Comparison of ENCODE assay signal across 8 cellular contexts in the genomic region with DNA sequence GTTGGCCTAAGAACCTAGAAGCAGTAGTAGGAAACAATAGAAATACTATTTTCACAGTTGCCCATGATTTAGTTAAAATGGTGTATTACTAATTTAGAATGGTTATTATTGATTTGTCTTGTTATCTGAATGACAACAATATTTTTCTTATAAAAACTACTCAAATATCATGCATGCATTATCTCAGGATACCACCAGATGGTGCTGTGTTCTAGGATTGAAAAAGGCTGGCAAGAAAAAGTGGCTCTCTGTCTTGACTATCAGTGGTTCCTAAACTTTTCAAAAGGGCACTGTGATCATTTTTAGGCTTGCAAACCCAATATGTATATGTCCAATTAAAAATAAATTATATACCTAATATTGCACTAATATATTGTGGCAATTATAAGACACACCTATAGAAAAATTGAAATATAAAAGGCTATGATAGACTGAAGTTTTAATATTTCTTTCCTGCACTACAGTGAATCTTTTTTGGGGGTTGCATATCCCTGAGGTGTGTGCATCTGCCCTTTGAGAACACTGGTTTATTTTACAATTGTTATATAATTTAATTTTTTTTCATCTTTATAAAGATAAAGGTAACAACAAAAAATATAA.
A peak's percentile ranks its signal among the peaks of the same experiment; 100 is the strongest.
DNase-seq lines count a peak whose midpoint lies in the region; ATAC-seq and TF ChIP-seq lines count a peak whose summit lies in the region.

No MANE protein-coding gene starts in this region.

- intact Hi-C loops in thyroid gland (cut with DNase I): loop anchor here (10.0 kb wide), 1 partner anchor 95 kb away; no protein-coding TSS in a partner anchor

- H3K36me3 ChIP-seq in gastroesophageal sphincter (no peaks in the 10 kb centered on the region), thyroid gland (no peaks in the 10 kb centered on the region)

- TF ChIP-seq EP300 in gastroesophageal sphincter (IDR thresholded peaks at IDR 0.05): no peak

- H3K4me3 ChIP-seq in gastroesophageal sphincter (no peak overlapping the region), thyroid gland (replicated peaks in 1 of 3) (no peak overlapping the region)

- no peak overlapping the region for H3K27ac Mint-ChIP-seq in stimulated activated naive B cell treated with anti-CD40 and anti-IgM and Interleukin-4, amounts not matched to agents 10 μg/mL and 1 μg/mL and 100 μg/mL, for 72 hours

- no peaks in the 10 kb centered on the region for H3K4me1 ChIP-seq in gastroesophageal sphincter
- H3K4me1 ChIP-seq in thyroid gland: peaks cover 32% of the 10 kb centered on the region in 2 donors

- H3K36me3 Mint-ChIP-seq in stimulated activated naive B cell treated with anti-CD40 and anti-IgM and Interleukin-4, amounts not matched to agents 10 μg/mL and 1 μg/mL and 100 μg/mL, for 72 hours: no peaks in the 10 kb centered on the region

- H3K9me3 ChIP-seq in gastroesophageal sphincter (no peaks in the 10 kb centered on the region), thyroid gland (no peaks in the 10 kb centered on the region)

- H3K4me1 Mint-ChIP-seq in stimulated activated naive B cell treated with anti-CD40 and anti-IgM and Interleukin-4, amounts not matched to agents 10 μg/mL and 1 μg/mL and 100 μg/mL, for 72 hours: no peaks in the 10 kb centered on the region

- H3K27ac ChIP-seq in gastroesophageal sphincter (no peak overlapping the region), thyroid gland (no peak overlapping the region)

- no peak overlapping the region for H3K4me3 Mint-ChIP-seq in stimulated activated naive B cell treated with anti-CD40 and anti-IgM and Interleukin-4, amounts not matched to agents 10 μg/mL and 1 μg/mL and 100 μg/mL, for 72 hours

- peak; percentile 10 for DNase-seq in stimulated activated CD8-positive, alpha-beta memory T cell treated with anti-CD3 and anti-CD28 coated beads, Interleukin-12 subunit alpha, Interleukin-12 subunit beta, amount 100 ng/mL, for 1 hour (ENCODE audit: low read depth)
- DNase-seq in stimulated activated CD8-positive, alpha-beta memory T cell treated with anti-CD3 and anti-CD28 coated beads, Interleukin-4, amount 100 ng/mL, for 48 hours: no peak
- peak; percentile 50 for DNase-seq in LHCN-M2 (ENCODE audit: low read depth)
- peak; percentile 11 for DNase-seq in SW480 (ENCODE audit: low spot score)
- no peak for DNase-seq in thyroid gland
- DNase-seq in GM19240 (ENCODE audit: insufficient read length, low spot score): no peak
- DNase-seq in stimulated activated naive B cell treated with anti-CD40 and anti-IgM and Interleukin-4, amounts not matched to agents 10 μg/mL and 1 μg/mL and 100 μg/mL, for 72 hours: no peak

- ATAC-seq in gastroesophageal sphincter: no peak
- ATAC-seq in stimulated activated naive B cell treated with anti-CD40 and anti-IgM and Interleukin-4, amounts not matched to agents 10 μg/mL and 1 μg/mL and 100 μg/mL, for 72 hours (replicated peaks): no peak

- TF ChIP-seq POLR2A in gastroesophageal sphincter (IDR thresholded peaks at IDR 0.05): no peak
- TF ChIP-seq POLR2A in thyroid gland (IDR thresholded peaks at IDR 0.05): no peak

- H3K27me3 ChIP-seq in gastroesophageal sphincter: no peaks in the 10 kb centered on the region
- no peaks in the 10 kb centered on the region for H3K27me3 ChIP-seq in thyroid gland

- no peaks in the 10 kb centered on the region for H3K9me3 Mint-ChIP-seq in stimulated activated naive B cell treated with anti-CD40 and anti-IgM and Interleukin-4, amounts not matched to agents 10 μg/mL and 1 μg/mL and 100 μg/mL, for 72 hours

- H3K27me3 Mint-ChIP-seq in stimulated activated naive B cell treated with anti-CD40 and anti-IgM and Interleukin-4, amounts not matched to agents 10 μg/mL and 1 μg/mL and 100 μg/mL, for 72 hours: peaks cover 0 to 7% of the 10 kb centered on the region in 2 donors

- peak; percentile 66 to 85 (median 80) for TF ChIP-seq CTCF in gastroesophageal sphincter (IDR thresholded peaks at IDR 0.05)
- peak; percentile 54 to 84 (median 80) for TF ChIP-seq CTCF in thyroid gland (IDR thresholded peaks at IDR 0.05)

Comparison
In these comparisons a context has a peak if more than half of its experiments do, and no peak if none do; other contexts are left out.
1. DNase-seq: peak in stimulated activated CD8-positive, alpha-beta memory T cell treated with anti-CD3 and anti-CD28 coated beads, Interleukin-12 subunit alpha, Interleukin-12 subunit beta, amount 100 ng/mL, for 1 hour (single experiment), LHCN-M2 (single experiment) and SW480 (single experiment); none in stimulated activated CD8-positive, alpha-beta memory T cell treated with anti-CD3 and anti-CD28 coated beads, Interleukin-4, amount 100 ng/mL, for 48 hours (single experiment), thyroid gland (0 of 2), GM19240 (single experiment) and stimulated activated naive B cell treated with anti-CD40 and anti-IgM and Interleukin-4, amounts not matched to agents 10 μg/mL and 1 μg/mL and 100 μg/mL, for 72 hours (single experiment).